ENCODE assay signal across 8 cellular contexts in genomic region chr15:45521596-45522167, GRCh38. TPM values are rescaled to one million over a fixed set of nuclear protein-coding genes. Genes with fewer than 3 reads are reported as not detected.
DNase-seq lines count a peak whose midpoint lies in the region; ATAC-seq, FAIRE-seq and TF ChIP-seq lines count a peak whose summit lies in the region.

No MANE protein-coding gene starts in this region.

- FAIRE-seq in H54 (lab: Jason Lieb, UNC) = no peak

- DNase-seq in CD1c-positive myeloid dendritic cell (ENCODE audit: extremely low spot score) = peak; percentile 28
- peak; percentile 40 for DNase-seq in NCI-H69 (lab: John Stamatoyannopoulos, UW)
- peak in 3 of 61 donors; percentile 12 to 55 (median 31) for DNase-seq in caudate nucleus (lab: John Stamatoyannopoulos, UW)
- DNase-seq in medulla oblongata (ENCODE audit: extremely low spot score) = peak; percentile 51
- DNase-seq in amygdala (lab: John Stamatoyannopoulos, UW) = no peak
- DNase-seq in H54 (ENCODE audit: insufficient read length, low spot score) = no peak

- TF ChIP-seq POLR2A in H54 (IDR thresholded peaks at IDR 0.05; ENCODE audit: low read depth, low read length) = no peak

- no peaks in the 10 kb centered on the region for H3K4me1 ChIP-seq in urinary bladder (ENCODE audit: insufficient read depth)

- WGBS in urinary bladder = 8% methylated on average over 15 of the region's 15 CpGs

- ATAC-seq in GM21381 (IDR thresholded peaks at IDR 0.05; ENCODE audit: unreplicated experiment) = peak; percentile 13

- H3K27ac ChIP-seq in caudate nucleus (ENCODE audit: low read depth, low read length) (peak overlapping the region; percentile 48), urinary bladder (ENCODE audit: low read depth) (peak overlapping the region; percentile 42)

- peak overlapping the region; percentile 69 for H3K4me3 ChIP-seq in urinary bladder (ENCODE audit: low read depth, low read length)

- no peaks in the 10 kb centered on the region for H3K36me3 ChIP-seq in urinary bladder (ENCODE audit: insufficient read depth)

RNA-seq across cellular contexts. Expression of gene SLC30A4, which starts 0.9 kb away (rescaled TPM):
- 26.9 TPM for total RNA-seq in urinary bladder
- polyA plus RNA-seq in urinary bladder = 5.4 TPM

Comparison
In these comparisons a context has a peak if more than half of its experiments do, and no peak if none do; other contexts are left out.
1. DNase-seq: peak in CD1c-positive myeloid dendritic cell (single experiment), NCI-H69 (single experiment) and medulla oblongata (single experiment); none in amygdala (0 of 56) and H54 (single experiment).